In the genomic region with DNA sequence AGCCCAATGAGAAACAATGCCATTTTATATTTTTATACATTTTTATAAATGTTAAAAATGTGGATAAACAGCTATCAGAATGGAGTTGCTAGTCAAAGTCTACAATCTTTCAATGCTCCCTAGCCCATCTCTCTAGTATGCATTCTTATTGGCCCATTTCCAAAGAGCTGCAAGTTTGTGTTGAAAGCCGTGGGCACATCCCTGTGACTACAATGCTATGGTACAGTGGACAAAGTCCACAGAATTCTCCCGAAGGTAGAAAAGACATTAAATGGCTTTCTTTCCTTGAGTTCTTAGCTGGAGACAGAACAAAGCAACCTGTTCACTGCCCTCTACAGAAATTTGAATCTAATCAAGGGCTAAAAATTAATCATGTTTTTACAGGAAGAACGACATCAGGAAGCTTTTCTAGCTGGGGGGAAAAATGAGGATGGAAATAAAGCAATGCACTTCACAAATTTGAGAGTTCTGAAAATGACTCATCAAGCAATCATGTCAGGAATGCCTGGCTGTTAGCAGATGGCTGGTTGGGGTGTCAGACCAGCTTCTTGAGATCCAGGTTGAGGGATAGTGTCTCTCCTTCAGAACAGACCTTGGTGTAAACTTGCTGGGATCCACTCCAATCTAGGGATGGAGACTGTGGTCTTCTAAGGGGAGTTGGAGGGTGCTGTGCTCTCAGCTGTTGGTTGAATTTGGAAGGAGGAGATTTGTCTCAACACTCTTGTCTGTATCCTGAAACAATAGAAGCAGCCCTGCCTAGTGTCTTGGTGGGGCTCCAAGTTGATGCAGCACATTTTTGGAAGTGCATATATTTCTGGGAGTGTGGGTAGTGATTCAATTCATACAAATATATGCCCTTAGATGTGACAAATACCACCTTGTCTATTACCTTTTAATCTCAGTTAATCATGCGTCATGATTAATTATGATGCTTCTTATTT, we compare ENCODE assay signal across 9 cellular contexts.
DNase-seq lines count a peak whose midpoint lies in the region; ATAC-seq and TF ChIP-seq lines count a peak whose summit lies in the region.
"Had no signal": no experiment of that assay in that cellular context is flagged by ENCODE, and none has a peak within 500 bp of the region (broad histone marks: within the 10 kb centered on the region; RNA-seq: fewer than 3 reads in every experiment).

No MANE protein-coding gene starts in this region.

- H3K9me3 ChIP-seq in trophoblast cell (ENCODE audit: insufficient read depth, low read depth, low read length): no peaks in the 10 kb centered on the region

- no peak overlapping the region for H2AK5ac ChIP-seq in trophoblast cell (ENCODE audit: low read length)

- no peak overlapping the region for H3K4me3 ChIP-seq in foreskin fibroblast (ENCODE audit: low read depth in 1 of 2, low read length in 2 of 2)
- H3K4me3 ChIP-seq in trophoblast cell (ENCODE audit: low read depth, low read length): no peak overlapping the region

- no peak overlapping the region for H2AFZ ChIP-seq in trophoblast cell (ENCODE audit: insufficient read depth, low read length, poor library complexity)

- H3K23ac ChIP-seq in trophoblast cell (ENCODE audit: low read length): no peak overlapping the region

- peak; percentile 87 for DNase-seq in HCEC 1CT
- peak; percentile 12 for DNase-seq in SW480 (ENCODE audit: low spot score)
- DNase-seq in foreskin fibroblast: peak; percentile 72 to 83
- peak in 1 of 2 donors; percentile 44 for DNase-seq in trophoblast cell
- DNase-seq in NK-92 treated with Interleukin-12 subunit alpha and Interleukin-12 subunit beta, amount 100 ng/mL, for 24 hours (lab: John Stamatoyannopoulos, UW): no peak
- DNase-seq in DMS 273 (lab: John Stamatoyannopoulos, UW; ENCODE audit: unreplicated experiment): no peak
- no peak for DNase-seq in DMS79 treated with DMSO at 0.1 percent for 48 hours (lab: John Stamatoyannopoulos, UW)
- DNase-seq: activated CD4-positive, alpha-beta memory T cell treated with anti-CD3 and anti-CD28 coated beads for 36 hours had no signal

- no peak for ATAC-seq in GM21576 (IDR thresholded peaks at IDR 0.05; ENCODE audit: unreplicated experiment)

- no peaks in the 10 kb centered on the region for H3K36me3 ChIP-seq in trophoblast cell (ENCODE audit: control insufficient read depth in 1 of 2, insufficient read depth in 2 of 2, low read length in 2 of 2)

- no peak for TF ChIP-seq CTCF in foreskin fibroblast (IDR thresholded peaks at IDR 0.05; ENCODE audit: low read depth, low read length)

- no peak overlapping the region for H3K4ac ChIP-seq in trophoblast cell (ENCODE audit: low read depth, low read length)

- peak overlapping the region; percentile 62 for H3K27ac ChIP-seq in trophoblast cell (ENCODE audit: low read depth, low read length)

- no peaks in the 10 kb centered on the region for H3K79me2 ChIP-seq in trophoblast cell (ENCODE audit: control insufficient read depth, insufficient read depth, low read length, poor library complexity)

- no CpG with 5 or more reads among the region's 4 CpGs for WGBS in trophoblast cell (ENCODE audit: extremely low coverage, insufficient coverage, insufficient read length)

- H3K9ac ChIP-seq in trophoblast cell (ENCODE audit: low read length): no peak overlapping the region

- peak overlapping the region; percentile 11 for H4K8ac ChIP-seq in trophoblast cell (ENCODE audit: low read depth, low read length)

- H3K27me3 ChIP-seq in trophoblast cell (ENCODE audit: insufficient read depth, low read length): no peaks in the 10 kb centered on the region

- H3K4me1 ChIP-seq in trophoblast cell (ENCODE audit: control insufficient read depth in 1 of 2, insufficient read depth in 2 of 2, low read length in 2 of 2): peaks cover 4 to 10% of the 10 kb centered on the region in 2 experiments

- peak overlapping the region; percentile 99 for H2BK12ac ChIP-seq in trophoblast cell (ENCODE audit: low read length)

- peak overlapping the region; percentile 93 for H2BK120ac ChIP-seq in trophoblast cell (ENCODE audit: insufficient read depth, low read length, poor library complexity)

- H2BK5ac ChIP-seq in trophoblast cell (ENCODE audit: low read depth, low read length, poor library complexity): peak overlapping the region; percentile 94

- peak overlapping the region; percentile 73 for H4K91ac ChIP-seq in trophoblast cell (ENCODE audit: low read depth, low read length)

- peaks cover 2% of the 10 kb centered on the region for H3K79me1 ChIP-seq in trophoblast cell (ENCODE audit: low read length)

- no peak overlapping the region for H3K18ac ChIP-seq in trophoblast cell (ENCODE audit: low read length)

- H3K4me2 ChIP-seq in trophoblast cell (ENCODE audit: low read length): peak overlapping the region; percentile 25

- H3K14ac ChIP-seq in trophoblast cell (ENCODE audit: low read length): peak overlapping the region; percentile 74

- no peak overlapping the region for H4K12ac ChIP-seq in trophoblast cell (ENCODE audit: low read depth, low read length)

Comparison
In these comparisons a context has a peak if more than half of its experiments do, and no peak if none do; other contexts are left out.
1. DNase-seq: peak in HCEC 1CT (single experiment), SW480 (single experiment) and foreskin fibroblast (2 of 2); none in NK-92 treated with Interleukin-12 subunit alpha and Interleukin-12 subunit beta, amount 100 ng/mL, for 24 hours (single experiment), DMS 273 (single experiment) and DMS79 treated with DMSO at 0.1 percent for 48 hours (single experiment).